ENCODE assay signal across 8 cellular contexts in the genomic region with DNA sequence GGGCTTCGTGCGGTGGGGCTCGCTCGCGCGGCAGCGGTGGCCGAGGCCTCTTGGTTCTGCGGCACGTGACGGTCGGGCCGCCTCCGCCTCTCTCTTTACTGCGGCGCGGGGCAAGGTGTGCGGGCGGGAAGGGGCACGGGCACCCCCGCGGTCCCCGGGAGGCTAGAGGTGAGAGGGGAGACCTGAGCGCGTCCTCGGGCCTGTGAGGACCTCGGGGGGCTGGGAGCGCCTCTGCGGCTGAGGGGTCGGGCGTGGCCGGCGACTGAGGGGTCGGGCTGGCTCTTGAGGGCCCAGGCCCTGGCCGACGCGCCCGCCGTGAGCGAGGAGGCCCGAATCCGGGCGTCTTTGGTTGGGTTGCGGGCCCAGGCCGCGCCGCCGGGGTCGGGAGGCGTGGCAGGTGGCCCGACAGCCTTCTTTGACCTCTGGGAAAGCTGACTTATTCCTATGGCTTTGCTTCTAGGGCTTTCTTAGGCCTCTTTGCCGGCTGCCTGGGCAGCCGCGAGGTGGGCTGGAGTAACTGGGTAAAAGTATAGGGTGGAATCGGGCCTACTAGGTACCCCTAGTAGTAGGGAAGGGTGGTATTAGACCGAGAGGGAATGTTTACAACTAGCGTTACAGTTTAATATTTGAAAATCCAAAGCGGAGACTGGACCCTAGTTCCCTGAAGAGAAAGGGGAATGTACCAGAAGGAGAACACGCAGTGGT. TPM values are rescaled to one million over a fixed set of nuclear protein-coding genes. Genes with fewer than 3 reads are reported as not detected.
DNase-seq lines count a peak whose midpoint lies in the region; ATAC-seq and TF ChIP-seq lines count a peak whose summit lies in the region.

A gene with protein sequence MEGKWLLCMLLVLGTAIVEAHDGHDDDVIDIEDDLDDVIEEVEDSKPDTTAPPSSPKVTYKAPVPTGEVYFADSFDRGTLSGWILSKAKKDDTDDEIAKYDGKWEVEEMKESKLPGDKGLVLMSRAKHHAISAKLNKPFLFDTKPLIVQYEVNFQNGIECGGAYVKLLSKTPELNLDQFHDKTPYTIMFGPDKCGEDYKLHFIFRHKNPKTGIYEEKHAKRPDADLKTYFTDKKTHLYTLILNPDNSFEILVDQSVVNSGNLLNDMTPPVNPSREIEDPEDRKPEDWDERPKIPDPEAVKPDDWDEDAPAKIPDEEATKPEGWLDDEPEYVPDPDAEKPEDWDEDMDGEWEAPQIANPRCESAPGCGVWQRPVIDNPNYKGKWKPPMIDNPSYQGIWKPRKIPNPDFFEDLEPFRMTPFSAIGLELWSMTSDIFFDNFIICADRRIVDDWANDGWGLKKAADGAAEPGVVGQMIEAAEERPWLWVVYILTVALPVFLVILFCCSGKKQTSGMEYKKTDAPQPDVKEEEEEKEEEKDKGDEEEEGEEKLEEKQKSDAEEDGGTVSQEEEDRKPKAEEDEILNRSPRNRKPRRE (plus strand): TSS at position 33 of the 705 bp plus-strand sequence. CDS start 6,715 bp downstream, outside the sequence.

- H3F3A ChIP-seq in GM23248 (ENCODE audit: insufficient read depth), result peaks cover 4% of the 10 kb centered on the region; the same call in 1 of the 2 replicates

- H3K9me3 Mint-ChIP-seq in CD4-positive, CD25-positive, alpha-beta regulatory T cell, result no peaks in the 10 kb centered on the region
- H3K9me3 Mint-ChIP-seq in natural killer cell treated with Interleukin-12 subunit alpha and Interleukin-12 subunit beta and Interleukin-15 and Interleukin-18, amount 100 ng/mL, for 72 hours, result no peaks in the 10 kb centered on the region

- H3K79me2 ChIP-seq in GM23248 (ENCODE audit: insufficient read depth), result peaks cover 58% of the 10 kb centered on the region

- WGBS in GM23248 (ENCODE audit: low coverage in 1 of 2, low lambda C conversion rate in 2 of 2, missing lambda C conversion rate in 2 of 2), 2 experiments, result 0 to 1% methylated on average over 28 to 50 of the region's 59 CpGs
- 2% methylated on average over 15 of the region's 59 CpGs for WGBS in esophagus muscularis mucosa

- peak within 1 kb of the TSS; percentile 98 for H3K4me2 ChIP-seq in GM23248 (ENCODE audit: unreplicated experiment)

- no peak for DNase-seq in CD4-positive, CD25-positive, alpha-beta regulatory T cell
- DNase-seq in GM23248 (peak; percentile 65), SK-N-MC (ENCODE audit: low read depth, low spot score) (no peak), esophagus muscularis mucosa (ENCODE audit: extremely low spot score) (no peak), GOT3 (lab: John Stamatoyannopoulos, UW) (no peak), RPMI8226 (no peak)
- DNase-seq in natural killer cell treated with Interleukin-12 subunit alpha and Interleukin-12 subunit beta and Interleukin-15 and Interleukin-18, amount 100 ng/mL, for 72 hours (ENCODE audit: low spot score), result no peak

- H4K20me1 ChIP-seq in GM23248 (ENCODE audit: insufficient read depth), result 0 out of 2 replicates have a peak, but pooled peaks cover 4% of the 10 kb centered on the region

- peaks cover 18% of the 10 kb centered on the region for H3K36me3 Mint-ChIP-seq in CD4-positive, CD25-positive, alpha-beta regulatory T cell
- peaks cover 26% of the 10 kb centered on the region for H3K36me3 Mint-ChIP-seq in natural killer cell treated with Interleukin-12 subunit alpha and Interleukin-12 subunit beta and Interleukin-15 and Interleukin-18, amount 100 ng/mL, for 72 hours

- peak; percentile 90 for TF ChIP-seq POLR2A in esophagus muscularis mucosa (IDR thresholded peaks at IDR 0.05; ENCODE audit: low read depth)

- ATAC-seq in CD4-positive, CD25-positive, alpha-beta regulatory T cell (ENCODE audit: low read depth in 2 of 2), result no peak
- ATAC-seq in natural killer cell treated with Interleukin-12 subunit alpha and Interleukin-12 subunit beta and Interleukin-15 and Interleukin-18, amount 100 ng/mL, for 72 hours, result no peak
- no peak for ATAC-seq in GM19351 (IDR thresholded peaks at IDR 0.05; ENCODE audit: unreplicated experiment)

- TF ChIP-seq EP300 in esophagus muscularis mucosa (IDR thresholded peaks at IDR 0.05), result no peak

- peak within 1 kb of the TSS; percentile 95 for H3K27ac ChIP-seq in CD4-positive, CD25-positive, alpha-beta regulatory T cell (ENCODE audit: insufficient read depth, low read length, poor library complexity, severe bottlenecking)
- H3K27ac ChIP-seq in GM23248 (peak within 1 kb of the TSS; percentile 97), SK-N-MC (peak within 1 kb of the TSS; percentile 87), esophagus muscularis mucosa (replicated peaks in 1 of 4) (peak within 1 kb of the TSS; percentile 93 to 97 (median 96))

- H3K9me3 ChIP-seq in CD4-positive, CD25-positive, alpha-beta regulatory T cell (ENCODE audit: control insufficient read depth in 2 of 2, low read length in 2 of 2), result no peaks in the 10 kb centered on the region
- H3K9me3 ChIP-seq in GM23248 (ENCODE audit: low read depth) (no peaks in the 10 kb centered on the region), SK-N-MC (ENCODE audit: low read depth, low read length) (no peaks in the 10 kb centered on the region), esophagus muscularis mucosa (no peaks in the 10 kb centered on the region)

- TF ChIP-seq CTCF in esophagus muscularis mucosa (IDR thresholded peaks at IDR 0.05), result no peak

- peak within 1 kb of the TSS; percentile 96 to 100 (median 99) for H3K27ac Mint-ChIP-seq in CD4-positive, CD25-positive, alpha-beta regulatory T cell
- peak within 1 kb of the TSS; percentile 98 to 99 for H3K27ac Mint-ChIP-seq in natural killer cell treated with Interleukin-12 subunit alpha and Interleukin-12 subunit beta and Interleukin-15 and Interleukin-18, amount 100 ng/mL, for 72 hours

- no peaks in the 10 kb centered on the region for H3K9me2 ChIP-seq in GM23248 (ENCODE audit: insufficient read depth)

- in situ Hi-C loops in GM23248 (cut with MboI), result no loop called here

- peak within 1 kb of the TSS; percentile 92 to 97 (median 96) for H3K4me3 Mint-ChIP-seq in CD4-positive, CD25-positive, alpha-beta regulatory T cell
- H3K4me3 Mint-ChIP-seq in natural killer cell treated with Interleukin-12 subunit alpha and Interleukin-12 subunit beta and Interleukin-15 and Interleukin-18, amount 100 ng/mL, for 72 hours, result peak within 1 kb of the TSS; percentile 97

- H3K27me3 Mint-ChIP-seq in CD4-positive, CD25-positive, alpha-beta regulatory T cell, result peaks cover 5% of the 10 kb centered on the region
- H3K27me3 Mint-ChIP-seq in natural killer cell treated with Interleukin-12 subunit alpha and Interleukin-12 subunit beta and Interleukin-15 and Interleukin-18, amount 100 ng/mL, for 72 hours, result no peaks in the 10 kb centered on the region

- peak within 1 kb of the TSS; percentile 96 for H3K4me3 ChIP-seq in CD4-positive, CD25-positive, alpha-beta regulatory T cell (ENCODE audit: low read depth, low read length)
- H3K4me3 ChIP-seq in GM23248 (peak within 1 kb of the TSS; percentile 95), SK-N-MC (peak within 1 kb of the TSS; percentile 97), esophagus muscularis mucosa (peak within 1 kb of the TSS; percentile 86 to 94 (median 88))

- H3K4me1 Mint-ChIP-seq in CD4-positive, CD25-positive, alpha-beta regulatory T cell, result peaks cover 31 to 64% (median 43%) of the 10 kb centered on the region in 4 donors
- peaks cover 41 to 56% of the 10 kb centered on the region in 2 donors for H3K4me1 Mint-ChIP-seq in natural killer cell treated with Interleukin-12 subunit alpha and Interleukin-12 subunit beta and Interleukin-15 and Interleukin-18, amount 100 ng/mL, for 72 hours (ENCODE audit: low read depth in 2 of 2)

- no peaks in the 10 kb centered on the region for H3K36me3 ChIP-seq in CD4-positive, CD25-positive, alpha-beta regulatory T cell (ENCODE audit: control insufficient read depth, insufficient read depth, low read length)
- H3K36me3 ChIP-seq in GM23248 (ENCODE audit: low read depth) (peaks cover 4% of the 10 kb centered on the region; the same call in 1 of the 2 replicates), SK-N-MC (ENCODE audit: insufficient read depth, low read length) (peaks cover 34% of the 10 kb centered on the region), esophagus muscularis mucosa (peaks cover 0 to 11% (median 0%) of the 10 kb centered on the region in 4 donors)

- H3K9ac ChIP-seq in GM23248 (peak within 1 kb of the TSS; percentile 98), SK-N-MC (ENCODE audit: insufficient read length) (peak within 1 kb of the TSS; percentile 98)

- intact Hi-C loops in esophagus muscularis mucosa (cut with DNase I), result loop anchor here (2.0 to 5.0 kb wide), 2 partner anchors 20 to 33 kb away; a partner anchor contains a TSS

- H3K27me3 ChIP-seq in CD4-positive, CD25-positive, alpha-beta regulatory T cell (ENCODE audit: control insufficient read depth, insufficient read depth, low read length), result no peaks in the 10 kb centered on the region
- H3K27me3 ChIP-seq in GM23248 (replicated peaks; ENCODE audit: insufficient read depth), result no peaks in the 10 kb centered on the region
- H3K27me3 ChIP-seq in esophagus muscularis mucosa, result no peaks in the 10 kb centered on the region

- H2AFZ ChIP-seq in GM23248, result peak within 1 kb of the TSS; percentile 67

- H3K4me1 ChIP-seq in CD4-positive, CD25-positive, alpha-beta regulatory T cell (ENCODE audit: control insufficient read depth, insufficient read depth, low read length, poor library complexity, severe bottlenecking), result peaks cover 47% of the 10 kb centered on the region
- H3K4me1 ChIP-seq in GM23248 (ENCODE audit: insufficient read depth) (peaks cover 8% of the 10 kb centered on the region; the same call in 1 of the 2 replicates), esophagus muscularis mucosa (peaks cover 27 to 62% (median 49%) of the 10 kb centered on the region in 4 donors)

RNA-seq across cellular contexts. Expression of the gene that starts here (rescaled TPM):
- total RNA-seq in CD4-positive, CD25-positive, alpha-beta regulatory T cell, result 180 TPM
- polyA plus RNA-seq in CD4-positive, CD25-positive, alpha-beta regulatory T cell, result 100 to 1,000 TPM; 190 to 205 (median 199) TPM
- 466 and 488 TPM in 2 replicates for total RNA-seq in GM23248 (2014; rRNA removed; shearing (Covaris generic))
- 332 and 338 TPM in 2 replicates for polyA plus RNA-seq in GM23248 (2016; fragmentation: Nextera tagmentation; extraction: Ambion mirVana)
- 100 to 1,000 TPM; 230 to 403 (median 321) TPM for total RNA-seq in esophagus muscularis mucosa
- total RNA-seq in natural killer cell treated with Interleukin-12 subunit alpha and Interleukin-12 subunit beta and Interleukin-15 and Interleukin-18, amount 100 ng/mL, for 72 hours, result 100 to 1,000 TPM; 633 to 749 TPM
